1 cellular context compared by ENCODE assay signal in genomic region chr2:86066007-86066578, GRCh38.
TF ChIP-seq lines count a peak whose summit lies in the region.

No MANE protein-coding gene starts in this region.

TF ChIP-seq in SK-N-SH treated with all-trans-retinoic acid at 6 μM for 48 hours, 23 proteins besides CTCF, POLR2A, EP300 and RAD21 (continued from another document):
- TF ChIP-seq BACH2 (CRISPR knock-in tag; IDR thresholded peaks at IDR 0.05; ENCODE audit: borderline replicate concordance) = no peak
- no peak for TF ChIP-seq ZNF8 (CRISPR knock-in tag; IDR thresholded peaks at IDR 0.05)
- no peak for TF ChIP-seq ESRRG (CRISPR knock-in tag; IDR thresholded peaks at IDR 0.05)
